Comparison of ENCODE assay signal across 7 cellular contexts in the genomic region with DNA sequence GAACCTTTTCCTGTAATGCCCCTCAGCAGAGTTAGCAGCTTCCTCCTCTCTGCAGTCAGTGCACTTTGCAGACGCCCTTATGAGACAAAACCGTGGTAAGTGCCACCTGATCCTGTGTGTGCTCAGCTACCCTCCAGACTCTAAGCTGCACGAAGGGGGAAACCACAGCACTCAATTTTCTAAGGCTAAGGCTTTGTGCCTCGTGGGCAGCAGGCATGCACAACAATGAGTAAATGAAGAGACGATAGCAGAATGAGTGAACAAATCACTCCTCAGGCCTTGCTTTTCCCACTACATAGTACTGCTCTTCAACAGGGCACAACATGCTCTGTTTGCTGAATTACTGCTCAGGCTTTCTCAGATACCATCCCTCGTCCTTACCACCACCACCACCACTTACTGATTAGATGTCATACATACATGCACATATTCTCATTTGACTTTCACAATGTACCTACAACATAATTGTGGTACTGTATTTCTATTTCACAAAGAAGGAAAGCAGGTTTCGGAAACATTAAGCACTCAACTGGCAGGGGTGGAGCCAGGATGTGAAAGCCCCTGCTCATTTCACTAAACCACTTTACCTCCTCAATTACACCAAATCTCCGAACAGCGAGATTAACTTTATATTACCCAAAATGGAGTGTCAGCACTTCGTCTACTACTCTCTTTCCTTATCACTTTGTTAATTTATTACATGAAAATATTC.
DNase-seq lines count a peak whose midpoint lies in the region; ATAC-seq, FAIRE-seq and TF ChIP-seq lines count a peak whose summit lies in the region.

No MANE protein-coding gene starts in this region.

- H3K27ac Mint-ChIP-seq in activated T-helper 1 cell treated with anti-CD3 and anti-CD28 coated beads, Interleukin-12 subunit alpha, Interleukin-12 subunit beta, Interleukin-2, Interleukin-4 antibody, amounts not matched to agents 30 ng/mL and 10 ng/mL and 1 ng/mL, durations not matched to agents 14 hours and 24 hours and 36 hours: peak overlapping the region; percentile 99
- H3K27ac Mint-ChIP-seq in natural killer cell: peak overlapping the region; percentile 85 to 97

- H3K27me3 Mint-ChIP-seq in activated T-helper 1 cell treated with anti-CD3 and anti-CD28 coated beads, Interleukin-12 subunit alpha, Interleukin-12 subunit beta, Interleukin-2, Interleukin-4 antibody, amounts not matched to agents 30 ng/mL and 10 ng/mL and 1 ng/mL, durations not matched to agents 14 hours and 24 hours and 36 hours (ENCODE audit: insufficient read depth): peaks cover 2% of the 10 kb centered on the region
- H3K27me3 Mint-ChIP-seq in natural killer cell (ENCODE audit: low read depth in 2 of 2): no peaks in the 10 kb centered on the region

- intact Hi-C loops in activated T-helper 1 cell treated with anti-CD3 and anti-CD28 coated beads, Interleukin-12 subunit alpha, Interleukin-12 subunit beta, Interleukin-2, Interleukin-4 antibody, amounts not matched to agents 30 ng/mL and 10 ng/mL and 1 ng/mL, durations not matched to agents 14 hours and 24 hours and 36 hours (cut with micrococcal nuclease): loop anchor here (1.0 to 2.0 kb wide), 9 partner anchors 24 to 536 kb away; a partner anchor contains a TSS
- intact Hi-C loops in natural killer cell (cut with micrococcal nuclease): loop anchor here (1.0 to 2.0 kb wide), 2 partner anchors 24 to 47 kb away; no protein-coding TSS in a partner anchor
- intact Hi-C loops in lower leg skin (cut with DNase I; ENCODE audit: low total_unique reads): no loop called here

- no peak for FAIRE-seq in H54 (lab: Jason Lieb, UNC)

- DNase-seq in NCI-H2107 treated with DMSO at 0.1 percent for 48 hours (lab: John Stamatoyannopoulos, UW; ENCODE audit: unreplicated experiment) (peak; percentile 93), natural killer cell (peak; percentile 32), lower leg skin (ENCODE audit: low spot score in 2 of 2) (no peak), H54 (ENCODE audit: insufficient read length, low spot score) (no peak)
- peak; percentile 60 for DNase-seq in activated T-helper 1 cell treated with anti-CD3 and anti-CD28 coated beads, Interleukin-12 subunit alpha, Interleukin-12 subunit beta, Interleukin-2, Interleukin-4 antibody, amounts not matched to agents 30 ng/mL and 10 ng/mL and 1 ng/mL, durations not matched to agents 14 hours and 24 hours and 36 hours (ENCODE audit: low spot score)

- no peaks in the 10 kb centered on the region for H3K9me3 Mint-ChIP-seq in activated T-helper 1 cell treated with anti-CD3 and anti-CD28 coated beads, Interleukin-12 subunit alpha, Interleukin-12 subunit beta, Interleukin-2, Interleukin-4 antibody, amounts not matched to agents 30 ng/mL and 10 ng/mL and 1 ng/mL, durations not matched to agents 14 hours and 24 hours and 36 hours
- H3K9me3 Mint-ChIP-seq in natural killer cell: no peaks in the 10 kb centered on the region

- H3K36me3 Mint-ChIP-seq in activated T-helper 1 cell treated with anti-CD3 and anti-CD28 coated beads, Interleukin-12 subunit alpha, Interleukin-12 subunit beta, Interleukin-2, Interleukin-4 antibody, amounts not matched to agents 30 ng/mL and 10 ng/mL and 1 ng/mL, durations not matched to agents 14 hours and 24 hours and 36 hours (ENCODE audit: low read depth): peaks cover 3% of the 10 kb centered on the region
- H3K36me3 Mint-ChIP-seq in natural killer cell: no peaks in the 10 kb centered on the region

- TF ChIP-seq POLR2A in lower leg skin (IDR thresholded peaks at IDR 0.05) (no peak), H54 (IDR thresholded peaks at IDR 0.05; ENCODE audit: low read depth, low read length) (no peak)

- peak; percentile 87 for ATAC-seq in GM18909 (IDR thresholded peaks at IDR 0.05; ENCODE audit: poor library complexity, unreplicated experiment)
- peak; percentile 76 for ATAC-seq in HG02870 (IDR thresholded peaks at IDR 0.05; ENCODE audit: unreplicated experiment)
- peak; percentile 83 to 93 (median 89) for ATAC-seq in natural killer cell

- TF ChIP-seq CTCF in natural killer cell (IDR thresholded peaks at IDR 0.05): no peak
- no peak for TF ChIP-seq CTCF in lower leg skin (IDR thresholded peaks at IDR 0.05)

- 70 to 73% methylated on average over 10 of the region's 10 CpGs for WGBS in lower leg skin, 2 donors

- peaks cover 53% of the 10 kb centered on the region for H3K4me1 Mint-ChIP-seq in activated T-helper 1 cell treated with anti-CD3 and anti-CD28 coated beads, Interleukin-12 subunit alpha, Interleukin-12 subunit beta, Interleukin-2, Interleukin-4 antibody, amounts not matched to agents 30 ng/mL and 10 ng/mL and 1 ng/mL, durations not matched to agents 14 hours and 24 hours and 36 hours (ENCODE audit: low read depth)
- H3K4me1 Mint-ChIP-seq in natural killer cell: peaks cover 54 to 59% of the 10 kb centered on the region in 2 donors

- no peak overlapping the region for H3K4me3 ChIP-seq in lower leg skin (ENCODE audit: low read depth, poor library complexity, severe bottlenecking)

- peak overlapping the region; percentile 76 for H3K4me3 Mint-ChIP-seq in activated T-helper 1 cell treated with anti-CD3 and anti-CD28 coated beads, Interleukin-12 subunit alpha, Interleukin-12 subunit beta, Interleukin-2, Interleukin-4 antibody, amounts not matched to agents 30 ng/mL and 10 ng/mL and 1 ng/mL, durations not matched to agents 14 hours and 24 hours and 36 hours
- peak overlapping the region; percentile 77 for H3K4me3 Mint-ChIP-seq in natural killer cell

Comparison
In these comparisons a context has a peak if more than half of its experiments do, and no peak if none do; other contexts are left out.
1. DNase-seq: peak in NCI-H2107 treated with DMSO at 0.1 percent for 48 hours (single experiment), activated T-helper 1 cell treated with anti-CD3 and anti-CD28 coated beads, Interleukin-12 subunit alpha, Interleukin-12 subunit beta, Interleukin-2, Interleukin-4 antibody, amounts not matched to agents 30 ng/mL and 10 ng/mL and 1 ng/mL, durations not matched to agents 14 hours and 24 hours and 36 hours (single experiment) and natural killer cell (single experiment); none in lower leg skin (0 of 2) and H54 (single experiment).
2. Peak in every context shown above with its lines, with median percentiles within 50 percentile points of each other: ATAC-seq.